ENCODE assay signal across 1 cellular context in the genomic region with DNA sequence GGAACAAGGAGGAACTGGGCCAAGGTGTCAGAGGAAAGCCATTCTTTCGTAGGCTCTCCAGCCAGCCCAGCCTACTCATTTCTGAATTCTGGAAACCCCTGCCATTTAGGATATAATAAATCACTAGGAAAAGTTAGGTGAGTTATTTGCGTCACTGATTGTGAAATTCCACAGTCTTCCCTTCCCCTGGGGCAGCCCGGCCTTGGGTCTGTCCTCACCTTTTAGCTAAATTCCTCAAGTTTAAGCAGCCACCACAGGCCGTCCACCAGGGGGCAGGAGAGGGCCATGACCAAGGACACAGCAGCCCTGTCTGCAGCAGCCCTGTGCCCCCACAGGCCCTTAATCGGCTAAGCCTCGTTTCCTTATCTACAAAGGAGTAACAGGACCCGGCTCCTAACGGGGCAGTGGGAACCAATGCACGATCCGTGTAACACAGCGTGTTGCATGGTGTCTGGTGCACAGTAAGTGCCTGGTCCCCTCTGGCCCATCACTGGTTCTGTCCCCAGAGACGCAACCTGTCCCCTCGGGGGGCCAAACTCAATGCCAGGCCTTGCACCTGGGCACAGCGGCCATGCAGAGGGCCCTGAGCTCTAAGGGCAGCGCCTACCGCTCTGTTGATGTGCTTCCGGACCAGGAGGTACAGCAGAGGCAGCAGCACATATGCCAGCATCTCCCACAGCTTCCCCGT.
TF ChIP-seq lines count a peak whose summit lies in the region.

No MANE protein-coding gene starts in this region.

TF ChIP-seq in HepG2, 621 proteins besides CTCF, POLR2A, EP300 and RAD21 (continued from another document):
- TF ChIP-seq ZBTB38 (CRISPR knock-in tag; IDR thresholded peaks at IDR 0.05) (peak; percentile 31; the same call in 1 of the 2 replicates), ZNF570 (CRISPR knock-in tag; IDR thresholded peaks at IDR 0.05; ENCODE audit: borderline replicate concordance) (no peak), ZNF24 (IDR thresholded peaks at IDR 0.05) (no peak), HNF4A (CRISPR knock-in tag; IDR thresholded peaks at IDR 0.05) (peak; percentile 19; the same call in 1 of the 2 replicates), POLR2AphosphoS5 (IDR thresholded peaks at IDR 0.05; ENCODE audit: low read depth, low read length) (no peak), GFI1 (CRISPR knock-in tag; IDR thresholded peaks at IDR 0.05; ENCODE audit: borderline replicate concordance) (no peak), KDM5B (CRISPR knock-in tag; IDR thresholded peaks at IDR 0.05; ENCODE audit: borderline replicate concordance) (no peak), FOXA3 (CRISPR knock-in tag; IDR thresholded peaks at IDR 0.05) (0 out of 2 replicates have a peak, but pooled peaks have one; percentile 14), ZNF788 (CRISPR knock-in tag; IDR thresholded peaks at IDR 0.05; ENCODE audit: borderline replicate concordance) (0 out of 2 replicates have a peak, but pooled peaks have one; percentile 33), PAWR (CRISPR knock-in tag; IDR thresholded peaks at IDR 0.05; ENCODE audit: borderline replicate concordance) (no peak; the same call in 1 of the 2 replicates), ZKSCAN8 (CRISPR knock-in tag; IDR thresholded peaks at IDR 0.05; ENCODE audit: borderline replicate concordance) (no peak), HNRNPUL1 (IDR thresholded peaks at IDR 0.05; ENCODE audit: low read depth, low read length) (no peak), HDAC2 (CRISPR knock-in tag; IDR thresholded peaks at IDR 0.05) (peak; percentile 24; the same call in 1 of the 2 replicates), CBFB (CRISPR knock-in tag; IDR thresholded peaks at IDR 0.05) (no peak), SMYD3 (CRISPR knock-in tag; IDR thresholded peaks at IDR 0.05) (no peak), ZNF460 (CRISPR knock-in tag; IDR thresholded peaks at IDR 0.05; ENCODE audit: borderline replicate concordance) (no peak)
- TF ChIP-seq, protein P1, sequence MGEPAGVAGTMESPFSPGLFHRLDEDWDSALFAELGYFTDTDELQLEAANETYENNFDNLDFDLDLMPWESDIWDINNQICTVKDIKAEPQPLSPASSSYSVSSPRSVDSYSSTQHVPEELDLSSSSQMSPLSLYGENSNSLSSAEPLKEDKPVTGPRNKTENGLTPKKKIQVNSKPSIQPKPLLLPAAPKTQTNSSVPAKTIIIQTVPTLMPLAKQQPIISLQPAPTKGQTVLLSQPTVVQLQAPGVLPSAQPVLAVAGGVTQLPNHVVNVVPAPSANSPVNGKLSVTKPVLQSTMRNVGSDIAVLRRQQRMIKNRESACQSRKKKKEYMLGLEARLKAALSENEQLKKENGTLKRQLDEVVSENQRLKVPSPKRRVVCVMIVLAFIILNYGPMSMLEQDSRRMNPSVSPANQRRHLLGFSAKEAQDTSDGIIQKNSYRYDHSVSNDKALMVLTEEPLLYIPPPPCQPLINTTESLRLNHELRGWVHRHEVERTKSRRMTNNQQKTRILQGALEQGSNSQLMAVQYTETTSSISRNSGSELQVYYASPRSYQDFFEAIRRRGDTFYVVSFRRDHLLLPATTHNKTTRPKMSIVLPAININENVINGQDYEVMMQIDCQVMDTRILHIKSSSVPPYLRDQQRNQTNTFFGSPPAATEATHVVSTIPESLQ (CRISPR knock-in tag; conservative IDR thresholded peaks at IDR 0.05) = no peak
- TF ChIP-seq, protein P2, sequence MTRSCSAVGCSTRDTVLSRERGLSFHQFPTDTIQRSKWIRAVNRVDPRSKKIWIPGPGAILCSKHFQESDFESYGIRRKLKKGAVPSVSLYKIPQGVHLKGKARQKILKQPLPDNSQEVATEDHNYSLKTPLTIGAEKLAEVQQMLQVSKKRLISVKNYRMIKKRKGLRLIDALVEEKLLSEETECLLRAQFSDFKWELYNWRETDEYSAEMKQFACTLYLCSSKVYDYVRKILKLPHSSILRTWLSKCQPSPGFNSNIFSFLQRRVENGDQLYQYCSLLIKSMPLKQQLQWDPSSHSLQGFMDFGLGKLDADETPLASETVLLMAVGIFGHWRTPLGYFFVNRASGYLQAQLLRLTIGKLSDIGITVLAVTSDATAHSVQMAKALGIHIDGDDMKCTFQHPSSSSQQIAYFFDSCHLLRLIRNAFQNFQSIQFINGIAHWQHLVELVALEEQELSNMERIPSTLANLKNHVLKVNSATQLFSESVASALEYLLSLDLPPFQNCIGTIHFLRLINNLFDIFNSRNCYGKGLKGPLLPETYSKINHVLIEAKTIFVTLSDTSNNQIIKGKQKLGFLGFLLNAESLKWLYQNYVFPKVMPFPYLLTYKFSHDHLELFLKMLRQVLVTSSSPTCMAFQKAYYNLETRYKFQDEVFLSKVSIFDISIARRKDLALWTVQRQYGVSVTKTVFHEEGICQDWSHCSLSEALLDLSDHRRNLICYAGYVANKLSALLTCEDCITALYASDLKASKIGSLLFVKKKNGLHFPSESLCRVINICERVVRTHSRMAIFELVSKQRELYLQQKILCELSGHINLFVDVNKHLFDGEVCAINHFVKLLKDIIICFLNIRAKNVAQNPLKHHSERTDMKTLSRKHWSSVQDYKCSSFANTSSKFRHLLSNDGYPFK (CRISPR knock-in tag; IDR thresholded peaks at IDR 0.05; ENCODE audit: borderline replicate concordance) = peak; percentile 49; the same call in 1 of the 2 replicates
- TF ChIP-seq, protein P3, sequence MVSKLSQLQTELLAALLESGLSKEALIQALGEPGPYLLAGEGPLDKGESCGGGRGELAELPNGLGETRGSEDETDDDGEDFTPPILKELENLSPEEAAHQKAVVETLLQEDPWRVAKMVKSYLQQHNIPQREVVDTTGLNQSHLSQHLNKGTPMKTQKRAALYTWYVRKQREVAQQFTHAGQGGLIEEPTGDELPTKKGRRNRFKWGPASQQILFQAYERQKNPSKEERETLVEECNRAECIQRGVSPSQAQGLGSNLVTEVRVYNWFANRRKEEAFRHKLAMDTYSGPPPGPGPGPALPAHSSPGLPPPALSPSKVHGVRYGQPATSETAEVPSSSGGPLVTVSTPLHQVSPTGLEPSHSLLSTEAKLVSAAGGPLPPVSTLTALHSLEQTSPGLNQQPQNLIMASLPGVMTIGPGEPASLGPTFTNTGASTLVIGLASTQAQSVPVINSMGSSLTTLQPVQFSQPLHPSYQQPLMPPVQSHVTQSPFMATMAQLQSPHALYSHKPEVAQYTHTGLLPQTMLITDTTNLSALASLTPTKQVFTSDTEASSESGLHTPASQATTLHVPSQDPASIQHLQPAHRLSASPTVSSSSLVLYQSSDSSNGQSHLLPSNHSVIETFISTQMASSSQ (IDR thresholded peaks at IDR 0.05; ENCODE audit: low read depth) = no peak
- TF ChIP-seq, protein P3 (CRISPR knock-in tag; IDR thresholded peaks at IDR 0.05; ENCODE audit: borderline replicate concordance) = no peak
